In the genomic region with DNA sequence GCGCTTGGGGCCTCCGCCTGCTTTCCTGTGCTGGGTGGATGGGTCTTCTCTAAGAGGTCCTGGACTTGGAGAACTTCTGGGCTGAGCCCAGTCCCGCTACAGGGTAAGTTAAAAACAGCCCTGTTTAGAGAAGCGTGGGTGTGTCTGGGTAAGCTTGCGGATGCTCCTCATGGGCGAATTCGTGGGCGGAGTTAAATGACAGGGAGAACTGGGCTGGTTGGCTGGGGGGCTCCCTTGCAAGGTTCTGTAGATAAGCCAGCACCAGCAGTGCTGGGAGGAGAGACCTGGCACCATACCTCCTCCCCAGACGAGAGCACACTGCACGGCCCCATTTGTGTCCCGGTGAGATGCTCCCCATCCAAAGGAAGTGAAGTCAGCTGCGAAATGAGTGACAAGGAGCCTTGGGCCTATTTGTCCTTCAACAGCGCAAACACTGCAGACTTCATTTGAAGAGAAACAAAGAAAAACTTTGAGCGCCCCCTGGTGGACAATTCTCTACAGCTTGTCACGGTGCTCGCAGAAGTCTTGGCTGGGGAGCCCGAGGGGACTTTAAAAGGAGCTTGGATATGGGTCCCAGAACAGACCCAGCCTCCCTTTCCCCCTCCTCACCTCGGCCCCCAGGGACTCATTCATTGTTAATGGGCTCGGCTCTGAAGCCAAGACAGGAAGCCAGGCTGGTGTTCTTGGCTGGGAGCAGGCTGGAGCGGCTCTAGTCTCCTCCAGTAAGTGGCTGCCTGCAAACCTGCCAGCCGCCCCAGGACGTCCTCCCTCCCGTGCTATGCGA, we compare ENCODE assay signal across 8 cellular contexts. TPM values are rescaled to one million over a fixed set of nuclear protein-coding genes. Genes with fewer than 3 reads are reported as not detected.
A peak's percentile ranks its signal among the peaks of the same experiment; 100 is the strongest.
DNase-seq lines count a peak whose midpoint lies in the region; ATAC-seq, FAIRE-seq and TF ChIP-seq lines count a peak whose summit lies in the region.

No MANE protein-coding gene starts in this region.

- H3K36me3 ChIP-seq in neural progenitor cell (no peaks in the 10 kb centered on the region), stomach (peaks cover 0 to 21% (median 0%) of the 10 kb centered on the region in 4 donors)

- H3K27me3 ChIP-seq in neural progenitor cell (no peaks in the 10 kb centered on the region), stomach (peaks cover 0 to 2% (median 0%) of the 10 kb centered on the region in 3 donors)

- H3F3A ChIP-seq in neural progenitor cell (ENCODE audit: low read depth) = no peaks in the 10 kb centered on the region

- ATAC-seq in A549 (peak; percentile 75 to 97), GM18870 (IDR thresholded peaks at IDR 0.05; ENCODE audit: unreplicated experiment) (peak; percentile 57)

- CTCF ChIA-PET in A549 (lab: Yijun Ruan, JAX) = interaction anchor here (0.6 to 16.4 kb wide), 79 partner anchors 9 to 734 kb away, joined by 3 to 400 read pairs (median 4); a partner anchor contains a TSS

- DNase-seq in A549 (ENCODE audit: low read depth in 1 of 2, low spot score in 1 of 2) (peak; percentile 82 to 88), LNCaP clone FGC (ENCODE audit: low read depth) (peak; percentile 58), RPMI7951 (ENCODE audit: low read depth) (peak; percentile 68), fibroblast of villous mesenchyme (ENCODE audit: low read depth) (peak; percentile 86), neural progenitor cell (ENCODE audit: low spot score) (peak; percentile 95), stomach (peak; percentile 89)
- DNase-seq in activated T-helper 1 cell treated with anti-CD3 and anti-CD28 coated beads, Interleukin-12 subunit alpha, Interleukin-12 subunit beta, Interleukin-2, Interleukin-4 antibody, amounts not matched to agents 30 ng/mL and 10 ng/mL and 1 ng/mL, durations not matched to agents 14 hours and 24 hours and 36 hours (ENCODE audit: low spot score) = peak; percentile 70

- H3K4me3 Mint-ChIP-seq in activated T-helper 1 cell treated with anti-CD3 and anti-CD28 coated beads, Interleukin-12 subunit alpha, Interleukin-12 subunit beta, Interleukin-2, Interleukin-4 antibody, amounts not matched to agents 30 ng/mL and 10 ng/mL and 1 ng/mL, durations not matched to agents 14 hours and 24 hours and 36 hours = no peak overlapping the region
- H3K4me3 Mint-ChIP-seq in neural progenitor cell = no peak overlapping the region

- no peaks in the 10 kb centered on the region for H3K4me1 Mint-ChIP-seq in activated T-helper 1 cell treated with anti-CD3 and anti-CD28 coated beads, Interleukin-12 subunit alpha, Interleukin-12 subunit beta, Interleukin-2, Interleukin-4 antibody, amounts not matched to agents 30 ng/mL and 10 ng/mL and 1 ng/mL, durations not matched to agents 14 hours and 24 hours and 36 hours (ENCODE audit: low read depth)
- H3K4me1 Mint-ChIP-seq in neural progenitor cell = peaks cover 45% of the 10 kb centered on the region

- H3K4me3 ChIP-seq in A549 = no peak overlapping the region
- no peak overlapping the region for H3K4me3 ChIP-seq in LNCaP clone FGC (ENCODE audit: low read depth, low read length)
- no peak overlapping the region for H3K4me3 ChIP-seq in fibroblast of villous mesenchyme (ENCODE audit: low read depth, low read length)
- H3K4me3 ChIP-seq in neural progenitor cell = peak overlapping the region; percentile 18
- no peak overlapping the region for H3K4me3 ChIP-seq in stomach

- no peaks in the 10 kb centered on the region for H3K79me2 ChIP-seq in neural progenitor cell (ENCODE audit: low read depth)

- H3K27ac ChIP-seq in A549 (no peak overlapping the region), neural progenitor cell (no peak overlapping the region), stomach (no peak overlapping the region)

- TF ChIP-seq RAD21 in A549 (conservative IDR thresholded peaks at IDR 0.05 in 1 of 2, IDR thresholded peaks at IDR 0.05 in 1 of 2) = peak; percentile 83 to 88

- no peak overlapping the region for H3K9ac ChIP-seq in neural progenitor cell

- FAIRE-seq in A549 (lab: Jason Lieb, UNC) = no peak

- H3K9me3 Mint-ChIP-seq in activated T-helper 1 cell treated with anti-CD3 and anti-CD28 coated beads, Interleukin-12 subunit alpha, Interleukin-12 subunit beta, Interleukin-2, Interleukin-4 antibody, amounts not matched to agents 30 ng/mL and 10 ng/mL and 1 ng/mL, durations not matched to agents 14 hours and 24 hours and 36 hours = no peaks in the 10 kb centered on the region
- no peaks in the 10 kb centered on the region for H3K9me3 Mint-ChIP-seq in neural progenitor cell

- TF ChIP-seq CTCF in A549 (IDR thresholded peaks at IDR 0.05) (peak; percentile 87), LNCaP clone FGC (IDR thresholded peaks at IDR 0.05; ENCODE audit: control insufficient read depth, extremely low read depth, insufficient read depth) (peak; percentile 70), fibroblast of villous mesenchyme (IDR thresholded peaks at IDR 0.05; ENCODE audit: insufficient read depth, low read depth, low read length) (peak; percentile 76), neural progenitor cell (IDR thresholded peaks at IDR 0.05) (peak; percentile 95), stomach (IDR thresholded peaks at IDR 0.05) (peak in 5 of 7 experiments; percentile 54 to 89 (median 81))

- POLR2A ChIA-PET in A549 (lab: Yijun Ruan, JAX) = interaction anchor here (0.7 kb wide), 1 partner anchor 289 kb away, joined by 3 read pairs; no protein-coding TSS in a partner anchor

- no peaks in the 10 kb centered on the region for H3K9me3 ChIP-seq in A549
- no peaks in the 10 kb centered on the region for H3K9me3 ChIP-seq in neural progenitor cell (ENCODE audit: low read depth)
- no peaks in the 10 kb centered on the region for H3K9me3 ChIP-seq in stomach

- no peak for TF ChIP-seq POLR2A in A549 (IDR thresholded peaks at IDR 0.05; ENCODE audit: low read length)
- TF ChIP-seq POLR2A in stomach (IDR thresholded peaks at IDR 0.05) = no peak

- H3K4me1 ChIP-seq in A549 (no peaks in the 10 kb centered on the region), neural progenitor cell (peaks cover 14% of the 10 kb centered on the region), stomach (peaks cover 0 to 23% (median 13%) of the 10 kb centered on the region in 4 donors)

- H2AFZ ChIP-seq in neural progenitor cell (replicated peaks) = no peak overlapping the region

- H3K36me3 Mint-ChIP-seq in activated T-helper 1 cell treated with anti-CD3 and anti-CD28 coated beads, Interleukin-12 subunit alpha, Interleukin-12 subunit beta, Interleukin-2, Interleukin-4 antibody, amounts not matched to agents 30 ng/mL and 10 ng/mL and 1 ng/mL, durations not matched to agents 14 hours and 24 hours and 36 hours (ENCODE audit: low read depth) = no peaks in the 10 kb centered on the region
- H3K36me3 Mint-ChIP-seq in neural progenitor cell = peaks cover 11% of the 10 kb centered on the region

- 19% methylated on average over 23 of the region's 24 CpGs for WGBS in A549 (ENCODE audit: missing lambda C conversion rate)
- 5 to 25% (median 22%) methylated on average over 16 to 24 of the region's 24 CpGs for WGBS in stomach, 5 donors

- H3K27me3 Mint-ChIP-seq in activated T-helper 1 cell treated with anti-CD3 and anti-CD28 coated beads, Interleukin-12 subunit alpha, Interleukin-12 subunit beta, Interleukin-2, Interleukin-4 antibody, amounts not matched to agents 30 ng/mL and 10 ng/mL and 1 ng/mL, durations not matched to agents 14 hours and 24 hours and 36 hours (ENCODE audit: insufficient read depth) = peaks cover 4% of the 10 kb centered on the region
- peaks cover 4% of the 10 kb centered on the region for H3K27me3 Mint-ChIP-seq in neural progenitor cell (ENCODE audit: insufficient read depth, low read depth)

- peak overlapping the region; percentile 4; the same call in 2 of the 3 replicates for H3K4me2 ChIP-seq in A549
- peak overlapping the region; percentile 62 for H3K4me2 ChIP-seq in neural progenitor cell

- no peaks in the 10 kb centered on the region for H4K20me1 ChIP-seq in neural progenitor cell (ENCODE audit: low read depth)

- no peak overlapping the region for H3K27ac Mint-ChIP-seq in activated T-helper 1 cell treated with anti-CD3 and anti-CD28 coated beads, Interleukin-12 subunit alpha, Interleukin-12 subunit beta, Interleukin-2, Interleukin-4 antibody, amounts not matched to agents 30 ng/mL and 10 ng/mL and 1 ng/mL, durations not matched to agents 14 hours and 24 hours and 36 hours
- no peak overlapping the region for H3K27ac Mint-ChIP-seq in neural progenitor cell

- intact Hi-C loops in activated T-helper 1 cell treated with anti-CD3 and anti-CD28 coated beads, Interleukin-12 subunit alpha, Interleukin-12 subunit beta, Interleukin-2, Interleukin-4 antibody, amounts not matched to agents 30 ng/mL and 10 ng/mL and 1 ng/mL, durations not matched to agents 14 hours and 24 hours and 36 hours (cut with micrococcal nuclease) = loop anchor here (1.0 to 2.0 kb wide), 7 partner anchors 136 to 625 kb away; a partner anchor contains a TSS
- intact Hi-C loops in stomach (cut with DNase I; ENCODE audit: low total_unique reads) = loop anchor here (5.0 kb wide), 1 partner anchor 289 kb away; no protein-coding TSS in a partner anchor

- TF ChIP-seq EP300 in A549 (IDR thresholded peaks at IDR 0.05) (no peak), stomach (IDR thresholded peaks at IDR 0.05) (no peak)

RNA-seq across cellular contexts. Expression of a gene that starts 39.5 kb away (rescaled TPM):
- polyA plus RNA-seq in A549 (2011; rRNA removed) (11.2 and 20.7 TPM in 2 replicates), A549 (2017; fragmentation: RNase III; extraction: RNeasy Plus Mini Kit Qiagen cat#74134 plus additional on column Dnase treatment) (28.2 to 36.1 TPM (median 28.5 TPM) in 3 replicates), stomach (10 to 100 TPM; 12.4 to 27.1 (median 18.5) TPM)
- polyA plus RNA-seq in A549 (2012; cell fraction: cytosol; rRNA removed) = 14.3 and 22.5 TPM in 2 replicates
- polyA plus RNA-seq in A549 (2012; cell fraction: nucleus; rRNA removed) = 32.6 and 40.9 TPM in 2 replicates
- polyA minus RNA-seq in A549 (2011; rRNA and poly(A)+ RNA removed) = 23.0 and 25.7 TPM in 2 replicates
- total RNA-seq in RPMI7951 (2014; rRNA removed; shearing (Covaris generic)) = 10.2 and 11.1 TPM in 2 replicates
- total RNA-seq in activated T-helper 1 cell treated with anti-CD3 and anti-CD28 coated beads, Interleukin-12 subunit alpha, Interleukin-12 subunit beta, Interleukin-2, Interleukin-4 antibody, amounts not matched to agents 30 ng/mL and 10 ng/mL and 1 ng/mL, durations not matched to agents 14 hours and 24 hours and 36 hours = 5.7 TPM in 2 replicates
- total RNA-seq in fibroblast of villous mesenchyme (25.8 and 38.4 TPM in 2 replicates), neural progenitor cell (ENCODE audit: low replicate concordance) (23.1 and 91.9 TPM in 2 replicates), stomach (100 to 1,000 TPM in 1 of 5 donors, 10 to 100 TPM in 4; 27.2 to 155 (median 31.6) TPM)
